In the genomic region with DNA sequence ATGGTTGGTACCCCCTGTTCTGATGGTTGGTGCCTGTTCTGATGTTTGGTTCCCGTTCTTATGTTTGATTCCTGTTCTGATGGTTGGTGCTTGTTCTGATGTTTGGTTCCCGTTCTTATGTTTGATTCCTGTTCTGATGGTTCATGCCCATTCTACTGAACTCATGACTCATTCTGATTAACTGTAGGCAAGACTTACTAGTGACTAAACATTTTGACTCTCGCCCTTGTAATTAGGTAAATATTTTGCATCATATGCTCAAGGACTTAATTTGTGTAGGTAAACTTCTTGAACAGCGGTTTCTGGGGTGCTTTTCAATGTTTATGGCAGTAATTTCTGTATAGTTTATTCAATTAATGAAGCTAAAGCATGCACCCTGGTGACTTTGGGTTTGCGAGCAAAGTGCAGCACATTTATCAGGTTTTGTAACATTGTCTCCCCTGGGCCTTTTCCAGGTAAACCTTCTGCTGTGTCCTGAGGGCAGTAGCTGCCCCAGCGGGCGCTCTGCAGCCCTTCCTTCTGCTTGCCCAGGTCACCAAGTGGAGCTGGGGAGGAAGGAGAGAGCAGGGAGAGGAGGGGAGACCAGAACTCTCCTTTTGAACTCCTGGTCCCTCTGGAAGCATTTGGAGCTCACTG, we compare ENCODE assay signal across 20 cellular contexts.
DNase-seq lines count a peak whose midpoint lies in the region; ATAC-seq and TF ChIP-seq lines count a peak whose summit lies in the region.
"Had no signal": no experiment of that assay in that cellular context is flagged by ENCODE, and none has a peak within 500 bp of the region (broad histone marks: within the 10 kb centered on the region; RNA-seq: fewer than 3 reads in every experiment).

No MANE protein-coding gene starts in this region.

- no peak overlapping the region for H3K4me3 Mint-ChIP-seq in activated CD8-positive, alpha-beta T cell treated with anti-CD3 and anti-CD28 coated beads for 36 hours
- H3K4me3 Mint-ChIP-seq: CD4-positive, alpha-beta T cell; neural crest cell; T-helper 17 cell had no signal

- TF ChIP-seq CTCF in left ventricle myocardium inferior (IDR thresholded peaks at IDR 0.05; ENCODE audit: borderline replicate concordance) = no peak
- TF ChIP-seq CTCF in activated CD8-positive, alpha-beta T cell treated with anti-CD3 and anti-CD28 coated beads for 36 hours (IDR thresholded peaks at IDR 0.05) = no peak
- TF ChIP-seq CTCF in foreskin keratinocyte (conservative IDR thresholded peaks at IDR 0.05) = no peak
- TF ChIP-seq CTCF in upper lobe of right lung (IDR thresholded peaks at IDR 0.05) = no peak

- CTCF ChIA-PET in activated CD8-positive, alpha-beta T cell treated with anti-CD3 and anti-CD28 coated beads for 36 hours (lab: Charles Lee) = no interaction called here

- H3K4me3 ChIP-seq in left ventricle myocardium inferior (no peak overlapping the region), upper lobe of right lung (no peak overlapping the region)
- H3K4me3 ChIP-seq in effector memory CD4-positive, alpha-beta T cell (ENCODE audit: insufficient read depth, low read depth, low read length, poor library complexity, severe bottlenecking) = no peak overlapping the region
- H3K4me3 ChIP-seq: prostate gland, tibial artery had no signal

- intact Hi-C loops in cardiac septum (cut with DNase I) = no loop called here
- intact Hi-C loops in left ventricle myocardium inferior (cut with micrococcal nuclease) = no loop called here
- intact Hi-C loops in activated CD8-positive, alpha-beta T cell treated with anti-CD3 and anti-CD28 coated beads for 36 hours (cut with micrococcal nuclease) = no loop called here
- intact Hi-C loops in upper lobe of right lung (cut with DNase I) = no loop called here

- H3K27ac ChIP-seq in left ventricle myocardium inferior (replicated peaks) = no peak overlapping the region
- no peak overlapping the region for H3K27ac ChIP-seq in foreskin keratinocyte
- H3K27ac ChIP-seq in upper lobe of right lung = no peak overlapping the region
- H3K27ac ChIP-seq in effector memory CD4-positive, alpha-beta T cell (ENCODE audit: insufficient read depth, low read length, poor library complexity, severe bottlenecking) = no peak overlapping the region
- H3K27ac ChIP-seq: prostate gland, tibial artery, VCaP had no signal

- POLR2A ChIA-PET in activated CD8-positive, alpha-beta T cell treated with anti-CD3 and anti-CD28 coated beads for 36 hours (lab: Charles Lee) = no interaction called here

- H3K36me3 ChIP-seq in left ventricle myocardium inferior = no peaks in the 10 kb centered on the region
- no peaks in the 10 kb centered on the region for H3K36me3 ChIP-seq in upper lobe of right lung
- H3K36me3 ChIP-seq in effector memory CD4-positive, alpha-beta T cell (ENCODE audit: control insufficient read depth, insufficient read depth, low read length) = no peaks in the 10 kb centered on the region
- H3K36me3 ChIP-seq: prostate gland, tibial artery had no signal

- ATAC-seq in activated CD8-positive, alpha-beta T cell treated with anti-CD3 and anti-CD28 coated beads for 36 hours = no peak
- ATAC-seq in foreskin keratinocyte (peak; percentile 68), upper lobe of right lung (no peak)
- ATAC-seq: T-helper 17 cell had no signal

- H3K9me3 Mint-ChIP-seq in activated CD8-positive, alpha-beta T cell treated with anti-CD3 and anti-CD28 coated beads for 36 hours = peaks cover 20% of the 10 kb centered on the region

- peaks cover 13% of the 10 kb centered on the region for H3K9me3 ChIP-seq in left ventricle myocardium inferior (replicated peaks)
- no peaks in the 10 kb centered on the region for H3K9me3 ChIP-seq in upper lobe of right lung
- no peaks in the 10 kb centered on the region for H3K9me3 ChIP-seq in effector memory CD4-positive, alpha-beta T cell (ENCODE audit: control insufficient read depth, low read length)
- H3K9me3 ChIP-seq: prostate gland had no signal

- H3K27me3 ChIP-seq in left ventricle myocardium inferior (ENCODE audit: low read depth) (peaks cover under 1% of the 10 kb centered on the region), foreskin keratinocyte (peaks cover 2% of the 10 kb centered on the region), upper lobe of right lung (no peaks in the 10 kb centered on the region)
- no peaks in the 10 kb centered on the region for H3K27me3 ChIP-seq in effector memory CD4-positive, alpha-beta T cell (replicated peaks; ENCODE audit: control insufficient read depth, insufficient read depth, low read length, poor library complexity, severe bottlenecking)
- H3K27me3 ChIP-seq: tibial artery had no signal

- H3K27ac Mint-ChIP-seq in activated CD8-positive, alpha-beta T cell treated with anti-CD3 and anti-CD28 coated beads for 36 hours = peak overlapping the region; percentile 90
- H3K27ac Mint-ChIP-seq: T-helper 17 cell had no signal

- H3K27me3 Mint-ChIP-seq in activated CD8-positive, alpha-beta T cell treated with anti-CD3 and anti-CD28 coated beads for 36 hours = no peaks in the 10 kb centered on the region
- H3K27me3 Mint-ChIP-seq: T-helper 17 cell had no signal

- peaks cover 17% of the 10 kb centered on the region for H3K4me1 ChIP-seq in left ventricle myocardium inferior
- peaks cover 3% of the 10 kb centered on the region for H3K4me1 ChIP-seq in foreskin keratinocyte
- peaks cover 14% of the 10 kb centered on the region for H3K4me1 ChIP-seq in upper lobe of right lung
- H3K4me1 ChIP-seq in effector memory CD4-positive, alpha-beta T cell (ENCODE audit: control insufficient read depth, insufficient read depth, low read length, poor library complexity, severe bottlenecking) = peaks cover 7% of the 10 kb centered on the region
- H3K4me1 ChIP-seq: prostate gland had no signal

- DNase-seq in cardiac septum (ENCODE audit: low spot score) (peak; percentile 12), left ventricle myocardium inferior (no peak), foreskin keratinocyte (peak; percentile 56 to 68), upper lobe of right lung (peak; percentile 20)
- no peak for DNase-seq in activated CD8-positive, alpha-beta T cell treated with anti-CD3 and anti-CD28 coated beads for 36 hours
- no peak for DNase-seq in NK-92 treated with Interleukin-12 subunit alpha and Interleukin-12 subunit beta, amount 100 ng/mL, for 24 hours (lab: John Stamatoyannopoulos, UW)
- no peak for DNase-seq in effector memory CD4-positive, alpha-beta T cell
- DNase-seq: amygdala; CD4-positive, alpha-beta T cell; cerebellar nuclear complex; GOT3; midbrain; NCI-H187; NCI-H82; stimulated activated naive CD4-positive, alpha-beta T cell treated with Interleukin-2 at 50 U/mL for 16 hours had no signal

- H3K36me3 Mint-ChIP-seq in activated CD8-positive, alpha-beta T cell treated with anti-CD3 and anti-CD28 coated beads for 36 hours (ENCODE audit: low read depth) = peaks cover 13% of the 10 kb centered on the region

- H3K4me1 Mint-ChIP-seq in activated CD8-positive, alpha-beta T cell treated with anti-CD3 and anti-CD28 coated beads for 36 hours (ENCODE audit: low read depth) = peaks cover 51% of the 10 kb centered on the region

Comparison
In these comparisons a context has a peak if more than half of its experiments do, and no peak if none do; other contexts are left out.
1. DNase-seq: peak in cardiac septum (single experiment), foreskin keratinocyte (2 of 2) and upper lobe of right lung (single experiment); none in left ventricle myocardium inferior (single experiment), activated CD8-positive, alpha-beta T cell treated with anti-CD3 and anti-CD28 coated beads for 36 hours (single experiment), NK-92 treated with Interleukin-12 subunit alpha and Interleukin-12 subunit beta, amount 100 ng/mL, for 24 hours (single experiment) and effector memory CD4-positive, alpha-beta T cell (0 of 3).